ENCODE assay signal across 1 cellular context in the genomic region with DNA sequence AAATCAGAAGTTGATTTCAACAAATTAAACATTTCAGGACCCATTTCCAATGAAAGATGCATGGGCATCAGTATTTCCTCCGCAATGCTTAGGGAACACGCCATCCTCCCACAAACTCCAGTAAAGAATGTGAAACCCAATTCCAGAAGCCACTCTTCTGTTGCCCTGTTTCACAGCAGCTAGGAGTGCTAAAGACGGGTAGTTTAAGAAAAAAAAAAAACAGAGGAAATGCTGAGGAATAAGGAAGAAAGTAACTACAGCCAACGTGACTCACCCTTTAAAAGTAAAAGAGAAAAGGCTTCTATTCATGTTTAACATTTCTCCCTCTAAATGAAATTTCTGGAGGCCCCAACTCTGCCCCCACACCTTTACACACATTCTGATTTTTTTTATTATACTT.
TF ChIP-seq lines count a peak whose summit lies in the region.

No MANE protein-coding gene starts in this region.

TF ChIP-seq in HCT116, 20 proteins besides CTCF, POLR2A, EP300 and RAD21:
- TF ChIP-seq JUND (IDR thresholded peaks at IDR 0.05), result 0 out of 2 replicates have a peak, but pooled peaks have one; percentile 15
- no peak for TF ChIP-seq ZNF274 (IDR thresholded peaks at IDR 0.05; ENCODE audit: low read depth, low read length)
